In the genomic region with DNA sequence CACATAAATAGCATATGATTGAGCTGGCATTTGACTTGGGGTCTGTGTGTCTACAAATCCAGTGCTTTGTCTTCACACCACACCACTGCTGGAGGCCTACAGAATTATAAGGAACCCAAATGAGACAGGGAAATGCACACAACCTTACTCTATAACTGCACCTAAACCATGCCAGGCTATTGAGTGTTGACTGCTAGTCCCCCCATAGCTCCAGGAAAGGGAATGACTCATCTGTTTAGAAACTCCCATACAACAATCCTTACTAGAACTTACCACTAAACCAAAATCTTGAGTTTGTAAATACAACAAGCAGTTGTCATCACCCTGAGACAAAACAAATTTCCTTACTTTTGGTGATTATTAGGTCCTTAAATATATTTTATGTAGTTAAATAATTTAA, we compare ENCODE assay signal across 20 cellular contexts. TPM values are rescaled to one million over a fixed set of nuclear protein-coding genes. Genes with fewer than 3 reads are reported as not detected.
DNase-seq lines count a peak whose midpoint lies in the region; ATAC-seq and TF ChIP-seq lines count a peak whose summit lies in the region.
"Had no signal": no experiment of that assay in that cellular context is flagged by ENCODE, and none has a peak within 500 bp of the region (broad histone marks: within the 10 kb centered on the region; RNA-seq: fewer than 3 reads in every experiment).

No MANE protein-coding gene starts in this region.

- H3K9me3 Mint-ChIP-seq in GM23338 = no peaks in the 10 kb centered on the region
- H3K9me3 Mint-ChIP-seq: CD8-positive, alpha-beta T cell; WTC11 had no signal

- POLR2A ChIA-PET in Panc1 (lab: Charles Lee) = no interaction called here

- peak overlapping the region; percentile 15; the same call in 1 of the 2 replicates for H3K27ac Mint-ChIP-seq in GM23338
- H3K27ac Mint-ChIP-seq: CD8-positive, alpha-beta T cell; WTC11 had no signal

- H3K36me3 ChIP-seq in GM23338 (ENCODE audit: insufficient read depth) = no peaks in the 10 kb centered on the region
- H3K36me3 ChIP-seq in Panc1 (ENCODE audit: control insufficient read depth, insufficient read depth, low read length) = no peaks in the 10 kb centered on the region
- H3K36me3 ChIP-seq: stomach had no signal

- no TSS peak for BruUV-seq in Panc1 (replicated peaks; lab: Mats Ljungman, UMichigan)

- H3K4me1 Mint-ChIP-seq in GM23338 = no peaks in the 10 kb centered on the region
- H3K4me1 Mint-ChIP-seq: WTC11 had no signal

- 0 out of 2 replicates have a peak, but pooled peaks cover 5% of the 10 kb centered on the region for H3K9me2 ChIP-seq in GM23338 (ENCODE audit: insufficient read depth)

- peak; percentile 46 for DNase-seq in A172 (ENCODE audit: low spot score)
- DNase-seq in GM23338 (ENCODE audit: low spot score) = no peak
- DNase-seq in Panc1 (ENCODE audit: low read depth, low spot score) = no peak
- peak; percentile 60 for DNase-seq in fibroblast of mammary gland (ENCODE audit: low read depth)
- no peak for DNase-seq in NAMALWA (ENCODE audit: low spot score)
- DNase-seq in NCI-H446 treated with DMSO at 0.1 percent for 48 hours (lab: John Stamatoyannopoulos, UW) = no peak
- DNase-seq: activated CD8-positive, alpha-beta memory T cell treated with anti-CD3 and anti-CD28 coated beads for 24 hours; caudate nucleus; CD8-positive, alpha-beta T cell; effector memory CD4-positive, alpha-beta T cell; foreskin melanocyte; NCI-H146; NCI-H2227 treated with DMSO at 0.1 percent for 48 hours; retina; stomach; T-helper 2 cell had no signal

- H3K4me1 ChIP-seq in GM23338 (ENCODE audit: insufficient read depth) = no peaks in the 10 kb centered on the region
- no peaks in the 10 kb centered on the region; the same call in 1 of the 2 replicates for H3K4me1 ChIP-seq in Panc1 (ENCODE audit: control insufficient read depth, insufficient read depth, low read length)
- H3K4me1 ChIP-seq: stomach had no signal

- TF ChIP-seq CTCF in GM23338 (conservative IDR thresholded peaks at IDR 0.05; ENCODE audit: low read depth in 2 of 2) (no peak), Panc1 (IDR thresholded peaks at IDR 0.05) (no peak), fibroblast of mammary gland (conservative IDR thresholded peaks at IDR 0.05; ENCODE audit: control insufficient read depth, insufficient read depth, low read depth, low read length) (no peak)

- H3K27me3 Mint-ChIP-seq in GM23338 (ENCODE audit: insufficient read depth, low read depth, poor library complexity) = no peaks in the 10 kb centered on the region

- H3F3A ChIP-seq in GM23338 (replicated peaks; ENCODE audit: low read depth) = no peaks in the 10 kb centered on the region

- no peak overlapping the region for H3K4me3 Mint-ChIP-seq in GM23338
- H3K4me3 Mint-ChIP-seq: CD8-positive, alpha-beta T cell; WTC11 had no signal

- H2AFZ ChIP-seq in GM23338 = no peak overlapping the region

- intact Hi-C loops in Panc1 (cut with micrococcal nuclease; ENCODE audit: unreplicated experiment) = no loop called here

- in situ Hi-C loops in Panc1 (cut with HindIII; ENCODE audit: low pct_unique_long_range_greater_than_20kb, low sequenced_read_pairs) = no loop called here

- no peaks in the 10 kb centered on the region for H4K20me1 ChIP-seq in GM23338 (replicated peaks; ENCODE audit: insufficient read depth)

- no peak overlapping the region for H3K4me2 ChIP-seq in GM23338

- CTCF ChIA-PET in Panc1 (lab: Charles Lee) = no interaction called here

- H3K36me3 Mint-ChIP-seq in GM23338 (ENCODE audit: low read depth) = no peaks in the 10 kb centered on the region
- H3K36me3 Mint-ChIP-seq: CD8-positive, alpha-beta T cell; WTC11 had no signal

- no peak overlapping the region for H3K27ac ChIP-seq in GM23338 (ENCODE audit: low read depth)
- no peak overlapping the region for H3K27ac ChIP-seq in Panc1 (ENCODE audit: low read length)
- H3K27ac ChIP-seq: stomach had no signal

- no peaks in the 10 kb centered on the region for H3K79me2 ChIP-seq in GM23338 (replicated peaks; ENCODE audit: insufficient read depth)

- ATAC-seq in GM23338 (no peak), Panc1 (peak; percentile 71), HG02678 (IDR thresholded peaks at IDR 0.05; ENCODE audit: unreplicated experiment) (no peak), HG02759 (IDR thresholded peaks at IDR 0.05; ENCODE audit: unreplicated experiment) (no peak)
- ATAC-seq: CD8-positive, alpha-beta T cell; left lobe of liver; WTC11 had no signal

- H3K4me3 ChIP-seq in GM23338 = no peak overlapping the region
- no peak overlapping the region for H3K4me3 ChIP-seq in Panc1 (ENCODE audit: low read depth in 2 of 2, low read length in 2 of 2)
- H3K4me3 ChIP-seq in fibroblast of mammary gland (ENCODE audit: control insufficient read depth, low read depth, low read length) = no peak overlapping the region
- H3K4me3 ChIP-seq: stomach had no signal

- no peaks in the 10 kb centered on the region for H3K9me3 ChIP-seq in Panc1 (ENCODE audit: control insufficient read depth, insufficient read depth, low read depth, low read length)
- H3K9me3 ChIP-seq: stomach had no signal

- H3K27me3 ChIP-seq in GM23338 (ENCODE audit: insufficient read depth) (no peaks in the 10 kb centered on the region), Panc1 (ENCODE audit: control insufficient read depth, insufficient read depth, low read length) (no peaks in the 10 kb centered on the region)
- H3K27me3 ChIP-seq: stomach had no signal

TF ChIP-seq in GM23338, 12 proteins besides CTCF, POLR2A, EP300 and RAD21 (continues in another document):
- TF ChIP-seq ZNF114 (CRISPR knock-in tag; IDR thresholded peaks at IDR 0.05) (no peak), NANOG (IDR thresholded peaks at IDR 0.05; ENCODE audit: borderline replicate concordance) (no peak), ZNF331 (CRISPR knock-in tag; IDR thresholded peaks at IDR 0.05; ENCODE audit: low read depth) (no peak), CREB1 (CRISPR knock-in tag; IDR thresholded peaks at IDR 0.05; ENCODE audit: low read depth) (no peak), STAT1 (IDR thresholded peaks at IDR 0.05; ENCODE audit: unreplicated experiment) (no peak)
- TF ChIP-seq, protein P1, sequence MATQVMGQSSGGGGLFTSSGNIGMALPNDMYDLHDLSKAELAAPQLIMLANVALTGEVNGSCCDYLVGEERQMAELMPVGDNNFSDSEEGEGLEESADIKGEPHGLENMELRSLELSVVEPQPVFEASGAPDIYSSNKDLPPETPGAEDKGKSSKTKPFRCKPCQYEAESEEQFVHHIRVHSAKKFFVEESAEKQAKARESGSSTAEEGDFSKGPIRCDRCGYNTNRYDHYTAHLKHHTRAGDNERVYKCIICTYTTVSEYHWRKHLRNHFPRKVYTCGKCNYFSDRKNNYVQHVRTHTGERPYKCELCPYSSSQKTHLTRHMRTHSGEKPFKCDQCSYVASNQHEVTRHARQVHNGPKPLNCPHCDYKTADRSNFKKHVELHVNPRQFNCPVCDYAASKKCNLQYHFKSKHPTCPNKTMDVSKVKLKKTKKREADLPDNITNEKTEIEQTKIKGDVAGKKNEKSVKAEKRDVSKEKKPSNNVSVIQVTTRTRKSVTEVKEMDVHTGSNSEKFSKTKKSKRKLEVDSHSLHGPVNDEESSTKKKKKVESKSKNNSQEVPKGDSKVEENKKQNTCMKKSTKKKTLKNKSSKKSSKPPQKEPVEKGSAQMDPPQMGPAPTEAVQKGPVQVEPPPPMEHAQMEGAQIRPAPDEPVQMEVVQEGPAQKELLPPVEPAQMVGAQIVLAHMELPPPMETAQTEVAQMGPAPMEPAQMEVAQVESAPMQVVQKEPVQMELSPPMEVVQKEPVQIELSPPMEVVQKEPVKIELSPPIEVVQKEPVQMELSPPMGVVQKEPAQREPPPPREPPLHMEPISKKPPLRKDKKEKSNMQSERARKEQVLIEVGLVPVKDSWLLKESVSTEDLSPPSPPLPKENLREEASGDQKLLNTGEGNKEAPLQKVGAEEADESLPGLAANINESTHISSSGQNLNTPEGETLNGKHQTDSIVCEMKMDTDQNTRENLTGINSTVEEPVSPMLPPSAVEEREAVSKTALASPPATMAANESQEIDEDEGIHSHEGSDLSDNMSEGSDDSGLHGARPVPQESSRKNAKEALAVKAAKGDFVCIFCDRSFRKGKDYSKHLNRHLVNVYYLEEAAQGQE (IDR thresholded peaks at IDR 0.05; ENCODE audit: unreplicated experiment) = no peak

RNA-seq across cellular contexts. Expression of gene TSC22D2, which starts 16.9 kb away (rescaled TPM):
- total RNA-seq in A172 (2014; rRNA removed; shearing (Covaris generic)) = 8.8 and 12.9 TPM in 2 replicates
- total RNA-seq in GM23338 (2014; rRNA removed; shearing (Covaris generic)) = 18.6 and 23.3 TPM in 2 replicates
- 33.8 and 34.2 TPM in 2 replicates for polyA plus RNA-seq in GM23338 (2016; fragmentation: Nextera tagmentation; extraction: Ambion mirVana)
- total RNA-seq in Panc1 (2021; ENCODE audit: unreplicated experiment) = 43.1 TPM
- 16.4 TPM for polyA plus RNA-seq in Panc1 (2012; ENCODE audit: insufficient read length)

Comparison
In these comparisons a context has a peak if more than half of its experiments do, and no peak if none do; other contexts are left out.
1. DNase-seq: peak in A172 (single experiment) and fibroblast of mammary gland (single experiment); none in GM23338 (single experiment), Panc1 (single experiment), NAMALWA (single experiment) and NCI-H446 treated with DMSO at 0.1 percent for 48 hours (single experiment).